In genomic region chr3:145936986-145937385, GRCh38 we compare ENCODE assay signal across 23 cellular contexts.
DNase-seq lines count a peak whose midpoint lies in the region; ATAC-seq, FAIRE-seq and TF ChIP-seq lines count a peak whose summit lies in the region.
"Had no signal": no experiment of that assay in that cellular context is flagged by ENCODE, and none has a peak within 500 bp of the region (broad histone marks: within the 10 kb centered on the region; RNA-seq: fewer than 3 reads in every experiment).

No MANE protein-coding gene starts in this region.

- no peak for TF ChIP-seq POLR2A in thyroid gland (IDR thresholded peaks at IDR 0.05)

- ATAC-seq in sciatic nerve (no peak), pancreas (no peak)
- ATAC-seq: upper lobe of right lung had no signal

- H3K4me1 ChIP-seq in fibroblast of lung (ENCODE audit: control insufficient read depth, extremely low read depth, insufficient read depth, low read length) (no peaks in the 10 kb centered on the region), thyroid gland (no peaks in the 10 kb centered on the region), pancreas (no peaks in the 10 kb centered on the region)
- H3K4me1 ChIP-seq: ascending aorta, SJSA1, stomach, upper lobe of right lung had no signal

- TF ChIP-seq CTCF in AG10803 (conservative IDR thresholded peaks at IDR 0.05; ENCODE audit: low read length) (no peak), fibroblast of lung (conservative IDR thresholded peaks at IDR 0.05 in 1 of 2, IDR thresholded peaks at IDR 0.05 in 1 of 2; ENCODE audit: low read depth in 1 of 2, low read length in 2 of 2) (no peak), thyroid gland (IDR thresholded peaks at IDR 0.05) (no peak), pancreas (IDR thresholded peaks at IDR 0.05) (no peak)

- no peak overlapping the region for H3K4me2 ChIP-seq in fibroblast of lung (ENCODE audit: extremely low read depth, insufficient read depth, low read length)

- H3K9me3 ChIP-seq in fibroblast of lung (ENCODE audit: control insufficient read depth, insufficient read depth, low read depth, low read length) (no peaks in the 10 kb centered on the region), thyroid gland (no peaks in the 10 kb centered on the region), pancreas (no peaks in the 10 kb centered on the region)
- H3K9me3 ChIP-seq: ascending aorta, SJSA1, stomach, upper lobe of right lung had no signal

- H3K4me3 ChIP-seq in AG10803 (ENCODE audit: low read length) (no peak overlapping the region), fibroblast of lung (replicated peaks in 1 of 4; ENCODE audit: control extremely low read depth in 1 of 4, insufficient read depth in 1 of 4, low read depth in 3 of 4, low read length in 4 of 4) (no peak overlapping the region), thyroid gland (replicated peaks in 1 of 3) (no peak overlapping the region), pancreas (no peak overlapping the region)
- H3K4me3 ChIP-seq: ascending aorta, SJSA1, stomach, upper lobe of right lung had no signal

- FAIRE-seq in pancreas (lab: Jason Lieb, UNC), result no peak
- FAIRE-seq: RCC 7860 had no signal

- H3K36me3 ChIP-seq in fibroblast of lung (ENCODE audit: control insufficient read depth, insufficient read depth, low read length) (no peaks in the 10 kb centered on the region), thyroid gland (no peaks in the 10 kb centered on the region), pancreas (no peaks in the 10 kb centered on the region)
- H3K36me3 ChIP-seq: ascending aorta, SJSA1, stomach, upper lobe of right lung had no signal

- intact Hi-C loops in thyroid gland (cut with DNase I) (no loop called here), sciatic nerve (cut with DNase I) (no loop called here), pancreas (cut with DNase I) (no loop called here)

- no peak overlapping the region for H2AFZ ChIP-seq in fibroblast of lung (ENCODE audit: low read length)

- in situ Hi-C loops in KBM-7 (cut with MboI; ENCODE audit: low pct_unique_long_range_greater_than_20kb, low sequenced_read_pairs), result no loop called here

- no peaks in the 10 kb centered on the region for H3K79me2 ChIP-seq in fibroblast of lung (ENCODE audit: control insufficient read depth, insufficient read depth, low read length)

- WGBS in thyroid gland, 2 donors, result 87 to 94% methylated on average over 6 of the region's 6 CpGs
- 89 to 93% methylated on average over 6 of the region's 6 CpGs for WGBS in pancreas, 2 donors

- no peak overlapping the region for H3K9ac ChIP-seq in fibroblast of lung (ENCODE audit: insufficient read depth, low read length)

- H3K27me3 ChIP-seq in fibroblast of lung (ENCODE audit: control insufficient read depth, insufficient read depth, low read length), result no peaks in the 10 kb centered on the region
- no peaks in the 10 kb centered on the region for H3K27me3 ChIP-seq in thyroid gland
- H3K27me3 ChIP-seq in pancreas, result no peaks in the 10 kb centered on the region
- H3K27me3 ChIP-seq: ascending aorta, SJSA1, stomach, upper lobe of right lung had no signal

- H4K20me1 ChIP-seq in fibroblast of lung (ENCODE audit: control insufficient read depth, extremely low read depth, insufficient read depth, low read length), result no peaks in the 10 kb centered on the region

- no peak overlapping the region for H3K27ac ChIP-seq in fibroblast of lung (ENCODE audit: insufficient read depth, low read length)
- H3K27ac ChIP-seq in thyroid gland, result no peak overlapping the region
- H3K27ac ChIP-seq in pancreas, result no peak overlapping the region
- H3K27ac ChIP-seq: ascending aorta, SJSA1, stomach, upper lobe of right lung had no signal

- DNase-seq in AG10803 (ENCODE audit: low read depth) (peak; percentile 69), HCEC 1CT (peak; percentile 87), T1000 (lab: John Stamatoyannopoulos, UW) (peak; percentile 2), fibroblast of lung (ENCODE audit: low read depth in 2 of 2) (peak; percentile 52 to 55), thyroid gland (no peak), sciatic nerve (ENCODE audit: low spot score) (no peak), KBM-7 (no peak), pancreas (no peak)
- DNase-seq: activated CD4-positive, alpha-beta T cell treated with anti-CD3 and anti-CD28 coated beads for 48 hours; CD4-positive, CD25-positive, alpha-beta regulatory T cell; cerebellar nuclear complex; GDM1; Karpas-422; naive B cell; NCI-H1105 treated with DMSO at 0.1 percent for 48 hours; NCI-H2081; nucleus accumbens; stimulated activated CD4-positive, alpha-beta T cell treated with anti-CD3 and anti-CD28 coated beads, Interleukin-12 subunit alpha, Interleukin-12 subunit beta, amount 100 ng/mL, for 4 hours; stomach; upper lobe of right lung had no signal

Comparison
In these comparisons a context has a peak if more than half of its experiments do, and no peak if none do; other contexts are left out.
1. DNase-seq: peak in AG10803 (single experiment), HCEC 1CT (single experiment), T1000 (single experiment) and fibroblast of lung (2 of 2); none in thyroid gland (0 of 2), sciatic nerve (single experiment), KBM-7 (single experiment) and pancreas (0 of 6).